ENCODE assay signal across 34 cellular contexts in the genomic region with DNA sequence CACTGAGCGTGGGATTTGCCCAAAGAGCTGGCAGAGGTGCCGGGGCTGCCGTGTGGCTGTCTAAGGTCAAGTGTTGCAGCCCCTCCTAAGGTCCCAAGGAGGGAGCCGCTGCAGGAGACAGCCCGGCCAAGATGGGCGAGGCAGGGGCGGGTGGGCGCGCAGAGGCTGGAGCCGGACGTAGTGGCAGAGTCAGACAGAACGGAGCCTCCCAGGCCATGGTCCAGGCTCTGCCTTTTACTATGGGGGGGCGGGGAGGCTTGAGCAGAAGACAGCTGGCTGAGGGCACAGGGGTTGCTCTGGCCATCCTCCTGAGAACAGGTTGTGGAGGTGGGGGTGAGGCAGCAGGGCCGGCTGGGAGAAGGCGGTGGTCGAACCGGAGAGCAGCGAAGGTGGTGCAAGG. TPM values are rescaled to one million over a fixed set of nuclear protein-coding genes. Genes with fewer than 3 reads are reported as not detected.
"Had no signal": no experiment of that assay in that cellular context is flagged by ENCODE, and none has a peak within 500 bp of the region (broad histone marks: within the 10 kb centered on the region; RNA-seq: fewer than 3 reads in every experiment).

No MANE protein-coding gene starts in this region.

- H3K4me3 ChIP-seq: MG63, Peyer's patch had no signal

- ATAC-seq: activated CD8-positive, alpha-beta memory T cell treated with anti-CD3 and anti-CD28 coated beads, Interleukin-2, amount 10 ng/mL, durations not matched to agents 7 days and 5 days; activated naive CD8-positive, alpha-beta T cell treated with anti-CD3 and anti-CD28 coated beads, Interleukin-2, amount 50 U/mL, for 24 hours; SK-N-SH treated with all-trans-retinoic acid at 6 μM for 48 hours; T-cell; T-helper 17 cell had no signal

- H3K27ac ChIP-seq: brain microvascular endothelial cell, Peyer's patch, WERI-Rb-1 had no signal

- H3K36me3 ChIP-seq: MG63, Peyer's patch, WERI-Rb-1 had no signal

- H3K9me3 ChIP-seq: MG63, Peyer's patch had no signal

- DNase-seq: activated CD4-positive, alpha-beta memory T cell treated with anti-CD3 and anti-CD28 coated beads, Interleukin-2, amount 10 ng/mL, durations not matched to agents 7 days and 5 days; activated CD4-positive, alpha-beta T cell treated with anti-CD3 and anti-CD28 coated beads for 1 hour; activated CD4-positive, alpha-beta T cell treated with anti-CD3 and anti-CD28 coated beads for 48 hours; activated CD4-positive, CD25-positive, alpha-beta regulatory T cell; activated CD8-positive, alpha-beta memory T cell treated with anti-CD3 and anti-CD28 coated beads for 24 hours; activated CD8-positive, alpha-beta memory T cell treated with anti-CD3 and anti-CD28 coated beads, Interleukin-2, amount 10 ng/mL, durations not matched to agents 7 days and 5 days; activated CD8-positive, alpha-beta memory T cell treated with anti-CD3 and anti-CD28 coated beads, Interleukin-2, amount 50 U/mL, for 48 hours; activated effector memory CD4-positive, alpha-beta T cell treated with Interleukin-2 at 50 U/mL for 16 hours; activated naive CD4-positive, alpha-beta T cell treated with anti-CD3 and anti-CD28 coated beads, Interleukin-2, amount 10 ng/mL, durations not matched to agents 7 days and 5 days; activated naive CD8-positive, alpha-beta T cell treated with anti-CD3 and anti-CD28 coated beads, Interleukin-2, amount 50 U/mL, for 24 hours; activated T-cell treated with anti-CD3 and anti-CD28 coated beads, Interleukin-2, amount 50 U/mL, for 48 hours; aorta; brain microvascular endothelial cell; Kasumi-1; KG1; MG63; NCI-H1048; NCI-H1105 treated with DMSO at 0.1 percent for 48 hours; NCI-H1436; NCI-H1694; NCI-H1930; NCI-H2081 treated with DMSO at 0.1 percent for 48 hours; NCI-H345; NCI-H524 treated with DMSO at 0.1 percent for 48 hours; Peyer's patch; RPMI8226; SIG-M5; T-cell; T-helper 17 cell; WERI-Rb-1 had no signal

- H3K27me3 ChIP-seq: brain microvascular endothelial cell, MG63, Peyer's patch had no signal

RNA-seq across cellular contexts. Expression of a gene that starts 27.5 kb away (rescaled TPM):
- total RNA-seq: activated CD4-positive, alpha-beta memory T cell treated with anti-CD3 and anti-CD28 coated beads, Interleukin-2, amount 10 ng/mL, durations not matched to agents 7 days and 5 days; activated CD8-positive, alpha-beta memory T cell treated with anti-CD3 and anti-CD28 coated beads, Interleukin-2, amount 10 ng/mL, durations not matched to agents 7 days and 5 days; aorta; NCI-H460; Peyer's patch; Right ventricle myocardium inferior; SK-MEL-5; T-cell; T-helper 17 cell had no signal
- polyA plus RNA-seq: aorta had no signal

RNA-seq across cellular contexts. Expression of a gene that starts 51.6 kb away (rescaled TPM):
- total RNA-seq: activated CD4-positive, alpha-beta memory T cell treated with anti-CD3 and anti-CD28 coated beads, Interleukin-2, amount 10 ng/mL, durations not matched to agents 7 days and 5 days; activated CD8-positive, alpha-beta memory T cell treated with anti-CD3 and anti-CD28 coated beads, Interleukin-2, amount 10 ng/mL, durations not matched to agents 7 days and 5 days; T-helper 17 cell had no signal

RNA-seq across cellular contexts. Expression of a gene that starts 51.9 kb away (rescaled TPM):
- total RNA-seq: activated CD4-positive, alpha-beta memory T cell treated with anti-CD3 and anti-CD28 coated beads, Interleukin-2, amount 10 ng/mL, durations not matched to agents 7 days and 5 days; activated CD8-positive, alpha-beta memory T cell treated with anti-CD3 and anti-CD28 coated beads, Interleukin-2, amount 10 ng/mL, durations not matched to agents 7 days and 5 days; T-helper 17 cell had no signal
